Comparison of ENCODE assay signal across 13 cellular contexts in genomic region chr21:42781981-42782722, GRCh38.
DNase-seq lines count a peak whose midpoint lies in the region; ATAC-seq and TF ChIP-seq lines count a peak whose summit lies in the region.
"Had no signal": no experiment of that assay in that cellular context is flagged by ENCODE, and none has a peak within 500 bp of the region (broad histone marks: within the 10 kb centered on the region; RNA-seq: fewer than 3 reads in every experiment).

No MANE protein-coding gene starts in this region.

- H3K4me3 ChIP-seq in SK-N-SH (ENCODE audit: low read depth in 2 of 2, low read length in 1 of 2) (no peak overlapping the region), PC-3 (ENCODE audit: low read length) (no peak overlapping the region)
- H3K4me3 ChIP-seq: HAP-1 had no signal

- no peaks in the 10 kb centered on the region; the same call in 1 of the 2 replicates for H3K27me3 ChIP-seq in SK-N-SH (ENCODE audit: insufficient read depth)
- peaks cover 59% of the 10 kb centered on the region for H3K27me3 ChIP-seq in PC-3 (ENCODE audit: low read length)

- ATAC-seq in SK-N-SH treated with all-trans-retinoic acid at 6 μM for 48 hours = no peak; the same call in 2 of the 3 replicates
- ATAC-seq in PC-3 = 0 out of 2 replicates have a peak, but pooled peaks have one; percentile 12

- no peaks in the 10 kb centered on the region for H3K9me3 ChIP-seq in SK-N-SH
- no peaks in the 10 kb centered on the region for H3K9me3 ChIP-seq in PC-3 (ENCODE audit: low read length)
- H3K9me3 ChIP-seq: HAP-1 had no signal

- H3F3A ChIP-seq in SK-N-SH (replicated peaks; ENCODE audit: insufficient read depth) = no peaks in the 10 kb centered on the region
- H3F3A ChIP-seq in PC-3 (ENCODE audit: low read length, unreplicated experiment) = no peaks in the 10 kb centered on the region

- 70% methylated on average over 14 of the region's 14 CpGs for WGBS in SK-N-SH (ENCODE audit: low lambda C conversion rate)

- H3K79me2 ChIP-seq in SK-N-SH (ENCODE audit: insufficient read depth) (no peaks in the 10 kb centered on the region), PC-3 (ENCODE audit: low read length) (no peaks in the 10 kb centered on the region)
- H3K79me2 ChIP-seq: parathyroid adenoma had no signal

- H3K4me1 ChIP-seq in SK-N-SH (ENCODE audit: control insufficient read depth in 1 of 2, insufficient read depth in 2 of 2, low read depth in 1 of 2, low read length in 1 of 2) = peaks cover 0 to 26% of the 10 kb centered on the region in 2 experiments; a peak in 1 of 4 replicates
- H3K4me1 ChIP-seq in PC-3 (ENCODE audit: insufficient read depth, low read length) = no peaks in the 10 kb centered on the region
- H3K4me1 ChIP-seq: HAP-1 had no signal

- H3K9me2 ChIP-seq in SK-N-SH (no peaks in the 10 kb centered on the region), PC-3 (replicated peaks; ENCODE audit: low read length) (no peaks in the 10 kb centered on the region)

- peak; percentile 69 for DNase-seq in SK-N-SH
- DNase-seq in PC-3 = no peak
- DNase-seq in islet precursor cell = peak; percentile 58
- peak; percentile 63 for DNase-seq in retina
- no peak for DNase-seq in stimulated activated CD8-positive, alpha-beta memory T cell treated with anti-CD3 and anti-CD28 coated beads, Interleukin-4, amount 100 ng/mL, for 48 hours
- DNase-seq in NCI-H2081 (lab: John Stamatoyannopoulos, UW) = no peak
- no peak for DNase-seq in substantia nigra (lab: John Stamatoyannopoulos, UW)
- DNase-seq: NCI-H1092, SHP77 treated with DMSO at 0.1 percent for 48 hours had no signal

- H3K36me3 ChIP-seq in SK-N-SH (replicated peaks in 1 of 2; ENCODE audit: control insufficient read depth in 1 of 2, insufficient read depth in 2 of 2, low read length in 1 of 2) = no peaks in the 10 kb centered on the region
- no peaks in the 10 kb centered on the region for H3K36me3 ChIP-seq in PC-3 (ENCODE audit: low read depth, low read length)
- H3K36me3 ChIP-seq: HAP-1, left lung had no signal

- H3K27ac ChIP-seq in SK-N-SH (ENCODE audit: low read depth in 2 of 2, low read length in 1 of 2) (peak overlapping the region in 1 of 2 experiments; percentile 87; a peak in 2 of 4 replicates), PC-3 (ENCODE audit: low read length) (no peak overlapping the region), substantia nigra (ENCODE audit: low read depth, low read length, poor library complexity, severe bottlenecking) (no peak overlapping the region)
- H3K27ac ChIP-seq: parathyroid adenoma had no signal

- TF ChIP-seq CTCF in SK-N-SH (IDR thresholded peaks at IDR 0.05) (no peak), PC-3 (conservative IDR thresholded peaks at IDR 0.05; ENCODE audit: low read depth, low read length) (no peak)

- no TSS peak for BruUV-seq in PC-3 (replicated peaks; lab: Mats Ljungman, UMichigan)

- H3K9ac ChIP-seq in SK-N-SH (no peak overlapping the region), PC-3 (ENCODE audit: low read length) (no peak overlapping the region)
- H3K9ac ChIP-seq: parathyroid adenoma had no signal

- H2AFZ ChIP-seq in SK-N-SH (ENCODE audit: low read depth) (no peak overlapping the region), PC-3 (ENCODE audit: low read length) (no peak overlapping the region)

- no peak for TF ChIP-seq RAD21 in SK-N-SH (IDR thresholded peaks at IDR 0.05; ENCODE audit: low read length)

- no peak overlapping the region for H3K4me2 ChIP-seq in SK-N-SH
- H3K4me2 ChIP-seq in PC-3 (ENCODE audit: low read length) = no peak overlapping the region

- no peak for TF ChIP-seq EP300 in SK-N-SH (IDR thresholded peaks at IDR 0.05; ENCODE audit: borderline replicate concordance in 1 of 2, low read depth in 1 of 2, low read length in 1 of 2)

- H4K20me1 ChIP-seq in SK-N-SH (ENCODE audit: insufficient read depth) (no peaks in the 10 kb centered on the region), PC-3 (ENCODE audit: low read length) (no peaks in the 10 kb centered on the region)

- intact Hi-C loops in PC-3 (cut with micrococcal nuclease) = no loop called here

- POLR2A ChIA-PET in SK-N-SH (lab: Yijun Ruan, JAX) (interaction anchor here (1.1 to 1.7 kb wide), 3 partner anchors 12 to 129 kb away, joined by 3 to 6 read pairs (median 3); partner anchors contain the start of gene PDE9A), PC-3 (lab: Charles Lee; ENCODE audit: unreplicated experiment) (no interaction called here)

- CTCF ChIA-PET in SK-N-SH (lab: Yijun Ruan, JAX) = interaction anchor here (0.6 to 2.3 kb wide), 6 partner anchors 10 to 618 kb away, joined by 3 to 13 read pairs (median 3); no protein-coding TSS in a partner anchor
- CTCF ChIA-PET in PC-3 (lab: Charles Lee) = no interaction called here

TF ChIP-seq in SK-N-SH, 30 proteins besides CTCF, POLR2A, EP300 and RAD21:
- no peak for TF ChIP-seq TCF12 (IDR thresholded peaks at IDR 0.05)
- no peak for TF ChIP-seq FOXM1 (IDR thresholded peaks at IDR 0.05; ENCODE audit: low read depth)
- no peak for TF ChIP-seq FOSL2 (IDR thresholded peaks at IDR 0.05; ENCODE audit: borderline replicate concordance, low read depth)
- TF ChIP-seq RCOR1 (IDR thresholded peaks at IDR 0.05; ENCODE audit: low read length) = no peak
- no peak for TF ChIP-seq PBX3 (IDR thresholded peaks at IDR 0.05)
- TF ChIP-seq GABPA (IDR thresholded peaks at IDR 0.05; ENCODE audit: low read depth) = no peak

TF ChIP-seq in SK-N-SH treated with all-trans-retinoic acid at 6 μM for 48 hours, 23 proteins besides CTCF, POLR2A, EP300 and RAD21 (continues in another document):
- TF ChIP-seq CREB5 (CRISPR knock-in tag; IDR thresholded peaks at IDR 0.05; ENCODE audit: low read depth) = no peak
- TF ChIP-seq ZNF8 (CRISPR knock-in tag; IDR thresholded peaks at IDR 0.05) = no peak
- no peak for TF ChIP-seq ISL1 (CRISPR knock-in tag; IDR thresholded peaks at IDR 0.05)
- TF ChIP-seq CSRNP3 (CRISPR knock-in tag; IDR thresholded peaks at IDR 0.05) = no peak
- TF ChIP-seq TOX (CRISPR knock-in tag; IDR thresholded peaks at IDR 0.05; ENCODE audit: borderline replicate concordance) = no peak
- TF ChIP-seq ZC3H10 (CRISPR knock-in tag; IDR thresholded peaks at IDR 0.05) = no peak
- no peak for TF ChIP-seq PPARA (CRISPR knock-in tag; IDR thresholded peaks at IDR 0.05; ENCODE audit: borderline replicate concordance)
- TF ChIP-seq TSHZ2 (CRISPR knock-in tag; IDR thresholded peaks at IDR 0.05) = no peak
- no peak for TF ChIP-seq ZNF565 (CRISPR knock-in tag; conservative IDR thresholded peaks at IDR 0.05; ENCODE audit: low read depth)
- TF ChIP-seq SNAI2 (CRISPR knock-in tag; IDR thresholded peaks at IDR 0.05) = no peak

Comparison
In these comparisons a context has a peak if more than half of its experiments do, and no peak if none do; other contexts are left out.
1. DNase-seq: peak in SK-N-SH (single experiment), islet precursor cell (single experiment) and retina (single experiment); none in PC-3 (single experiment), stimulated activated CD8-positive, alpha-beta memory T cell treated with anti-CD3 and anti-CD28 coated beads, Interleukin-4, amount 100 ng/mL, for 48 hours (single experiment), NCI-H2081 (0 of 2) and substantia nigra (0 of 49).